ENCODE assay signal across 8 cellular contexts in the genomic region with DNA sequence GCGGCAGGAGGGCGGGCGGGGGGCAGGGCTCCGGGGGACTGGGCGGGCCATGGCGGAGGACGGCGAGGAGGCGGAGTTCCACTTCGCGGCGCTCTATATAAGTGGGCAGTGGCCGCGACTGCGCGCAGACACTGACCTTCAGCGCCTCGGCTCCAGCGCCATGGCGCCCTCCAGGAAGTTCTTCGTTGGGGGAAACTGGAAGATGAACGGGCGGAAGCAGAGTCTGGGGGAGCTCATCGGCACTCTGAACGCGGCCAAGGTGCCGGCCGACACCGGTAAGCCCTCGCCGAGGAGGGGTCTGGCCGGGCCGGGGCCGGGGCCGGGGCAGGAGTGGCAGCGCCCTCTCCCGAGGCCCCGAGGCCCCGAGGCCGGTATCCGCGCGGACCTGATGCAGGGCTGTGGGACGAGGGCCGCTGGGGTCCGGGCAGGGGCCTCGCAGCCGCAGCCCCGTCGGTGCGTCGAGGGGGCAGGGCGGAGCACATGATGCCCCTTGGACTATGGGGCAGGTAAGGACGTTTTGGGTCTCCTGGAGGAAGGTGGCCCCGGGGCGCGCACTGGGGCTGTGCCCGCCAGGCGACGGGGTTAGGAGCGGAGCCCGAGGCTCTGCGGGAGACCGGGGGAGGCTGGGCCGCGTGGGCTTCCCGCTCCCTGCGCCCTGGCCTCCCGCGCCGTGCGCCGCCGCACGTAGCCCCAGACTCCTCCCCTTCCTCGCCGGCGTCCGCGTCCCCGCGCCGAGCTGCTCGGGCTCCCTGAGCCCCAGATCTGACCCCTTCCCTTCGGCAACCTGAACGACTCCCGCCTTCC.
DNase-seq lines count a peak whose midpoint lies in the region; ATAC-seq and TF ChIP-seq lines count a peak whose summit lies in the region.

A gene (plus strand): TSS at position 125 of the 804 bp plus-strand sequence. CDS start 36 bp downstream, at position 161.

- H3K4me1 Mint-ChIP-seq in effector memory CD8-positive, alpha-beta T cell (ENCODE audit: low read depth in 2 of 2): peaks cover 40 to 41% of the 10 kb centered on the region in 2 donors
- peaks cover 40% of the 10 kb centered on the region for H3K4me1 Mint-ChIP-seq in memory B cell

- no peak for TF ChIP-seq CTCF in AG10803 (conservative IDR thresholded peaks at IDR 0.05; ENCODE audit: low read length)

- peak within 1 kb of the TSS; percentile 83 to 89 for H3K27ac Mint-ChIP-seq in effector memory CD8-positive, alpha-beta T cell
- peak within 1 kb of the TSS; percentile 72 for H3K27ac Mint-ChIP-seq in memory B cell

- ATAC-seq in GM19025 (IDR thresholded peaks at IDR 0.05; ENCODE audit: low read depth, unreplicated experiment) (peak; percentile 51), HG03280 (IDR thresholded peaks at IDR 0.05; ENCODE audit: unreplicated experiment) (peak; percentile 52), memory B cell (ENCODE audit: low read depth) (peak; percentile 72)
- ATAC-seq in effector memory CD8-positive, alpha-beta T cell (replicated peaks): peak; percentile 76

- peak; percentile 78 for DNase-seq in AG10803 (ENCODE audit: low read depth)
- DNase-seq in NCI-H774 (lab: John Stamatoyannopoulos, UW): peak; percentile 77
- DNase-seq in activated CD8-positive, alpha-beta memory T cell treated with anti-CD3 and anti-CD28 coated beads for 4 hours (ENCODE audit: low read depth in 2 of 2): peak; percentile 53 to 59
- DNase-seq in effector memory CD8-positive, alpha-beta T cell: peak; percentile 55 to 61 (median 57)
- peak; percentile 54 to 56 for DNase-seq in memory B cell (ENCODE audit: low spot score in 2 of 2)
- peak; percentile 56 for DNase-seq in stimulated activated CD8-positive, alpha-beta memory T cell treated with anti-CD3 and anti-CD28 coated beads, Interleukin-12 subunit alpha, Interleukin-12 subunit beta, amount 100 ng/mL, for 1 hour (ENCODE audit: low read depth)

- no peaks in the 10 kb centered on the region for H3K9me3 Mint-ChIP-seq in effector memory CD8-positive, alpha-beta T cell
- H3K9me3 Mint-ChIP-seq in memory B cell: no peaks in the 10 kb centered on the region

- H3K36me3 Mint-ChIP-seq in effector memory CD8-positive, alpha-beta T cell (ENCODE audit: insufficient read depth): peaks cover 37% of the 10 kb centered on the region
- H3K36me3 Mint-ChIP-seq in memory B cell: peaks cover 12% of the 10 kb centered on the region

- H3K4me3 Mint-ChIP-seq in effector memory CD8-positive, alpha-beta T cell: peak within 1 kb of the TSS; percentile 85 to 87
- H3K4me3 Mint-ChIP-seq in memory B cell: peak within 1 kb of the TSS; percentile 92

- H3K27me3 Mint-ChIP-seq in effector memory CD8-positive, alpha-beta T cell: no peaks in the 10 kb centered on the region
- H3K27me3 Mint-ChIP-seq in memory B cell: no peaks in the 10 kb centered on the region

- peak within 1 kb of the TSS; percentile 94 for H3K4me3 ChIP-seq in AG10803 (ENCODE audit: low read length)

Comparison
In these comparisons a context has a peak if more than half of its experiments do, and no peak if none do; other contexts are left out.
1. Peak in every context shown above with its lines: DNase-seq, ATAC-seq and H3K4me3 ChIP-seq.